1 cellular context compared by ENCODE assay signal in genomic region chr21:42775891-42776290, GRCh38.
TF ChIP-seq lines count a peak whose summit lies in the region.

No MANE protein-coding gene starts in this region.

TF ChIP-seq in IMR-90, 13 proteins besides CTCF, POLR2A, EP300 and RAD21 (continued from another document):
- no peak for TF ChIP-seq USF2 (IDR thresholded peaks at IDR 0.05; ENCODE audit: low read depth, low read length)
- no peak for TF ChIP-seq RCOR1 (IDR thresholded peaks at IDR 0.05; ENCODE audit: insufficient replicate concordance, low read length)
- TF ChIP-seq CEBPB (IDR thresholded peaks at IDR 0.05; ENCODE audit: low read depth, low read length): no peak
- no peak for TF ChIP-seq MAFK (IDR thresholded peaks at IDR 0.05; ENCODE audit: low read depth, low read length)
